Comparison of ENCODE assay signal across 9 cellular contexts in the genomic region with DNA sequence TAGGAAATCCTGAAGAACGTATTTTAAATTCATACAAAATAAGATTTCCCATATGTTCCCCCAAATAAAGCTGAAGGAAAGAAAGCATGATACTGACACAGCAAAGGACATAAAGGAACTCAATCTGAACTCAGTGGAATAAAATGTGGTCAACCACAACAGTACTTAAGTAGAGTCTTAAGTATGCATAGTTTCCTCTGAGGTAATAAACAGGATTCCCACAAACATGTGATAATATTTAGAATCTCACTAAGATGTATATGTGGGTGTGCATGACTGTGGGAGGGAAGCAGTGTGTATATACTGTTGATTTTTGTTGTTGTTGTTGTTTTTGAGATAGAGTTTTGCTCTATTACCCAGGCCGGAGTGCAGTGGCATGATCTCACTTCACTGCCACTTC.
DNase-seq lines count a peak whose midpoint lies in the region; ATAC-seq and TF ChIP-seq lines count a peak whose summit lies in the region.
"Had no signal": no experiment of that assay in that cellular context is flagged by ENCODE, and none has a peak within 500 bp of the region (broad histone marks: within the 10 kb centered on the region; RNA-seq: fewer than 3 reads in every experiment).

No MANE protein-coding gene starts in this region.

- H3K9me3 Mint-ChIP-seq in CD8-positive, alpha-beta T cell: no peaks in the 10 kb centered on the region
- peaks cover 4% of the 10 kb centered on the region for H3K9me3 Mint-ChIP-seq in mesothelial cell of epicardium
- H3K9me3 Mint-ChIP-seq: naive B cell had no signal

- DNase-seq in CD8-positive, alpha-beta T cell: no peak
- DNase-seq in HS-27A (ENCODE audit: low read depth) (peak; percentile 22), amniotic epithelial cell (ENCODE audit: low read depth) (peak; percentile 95), mesothelial cell of epicardium (ENCODE audit: low spot score in 2 of 2, unreplicated experiment in 2 of 2) (no peak), NCI-H187 treated with DMSO at 0.1 percent for 48 hours (lab: John Stamatoyannopoulos, UW) (no peak), NCI-H2196 (lab: John Stamatoyannopoulos, UW; ENCODE audit: unreplicated experiment) (no peak), DMS 273 treated with DMSO at 0.1 percent for 48 hours (lab: John Stamatoyannopoulos, UW) (no peak)
- DNase-seq: naive B cell had no signal

- H3K27ac Mint-ChIP-seq in CD8-positive, alpha-beta T cell: peak overlapping the region; percentile 55
- peak overlapping the region; percentile 49 for H3K27ac Mint-ChIP-seq in mesothelial cell of epicardium

- no peaks in the 10 kb centered on the region for H3K27me3 ChIP-seq in CD8-positive, alpha-beta T cell (ENCODE audit: insufficient read depth, low read length)

- TF ChIP-seq CTCF in CD8-positive, alpha-beta T cell (IDR thresholded peaks at IDR 0.05): no peak
- no peak for TF ChIP-seq CTCF in mesothelial cell of epicardium (IDR thresholded peaks at IDR 0.05; ENCODE audit: unreplicated experiment)

- POLR2A ChIA-PET in CD8-positive, alpha-beta T cell (lab: Charles Lee): no interaction called here

- ATAC-seq in CD8-positive, alpha-beta T cell: peak; percentile 81
- no peak for ATAC-seq in GM21423 (IDR thresholded peaks at IDR 0.05; ENCODE audit: unreplicated experiment)

- H3K4me3 ChIP-seq in CD8-positive, alpha-beta T cell (ENCODE audit: low read depth, low read length): no peak overlapping the region

- H3K36me3 Mint-ChIP-seq in CD8-positive, alpha-beta T cell: peaks cover 55% of the 10 kb centered on the region
- H3K36me3 Mint-ChIP-seq in mesothelial cell of epicardium: peaks cover 29% of the 10 kb centered on the region

- no peaks in the 10 kb centered on the region for H3K27me3 Mint-ChIP-seq in CD8-positive, alpha-beta T cell (ENCODE audit: low read depth)
- H3K27me3 Mint-ChIP-seq in mesothelial cell of epicardium (ENCODE audit: low read depth): no peaks in the 10 kb centered on the region
- H3K27me3 Mint-ChIP-seq: naive B cell had no signal

- peaks cover 8% of the 10 kb centered on the region for H3K36me3 ChIP-seq in CD8-positive, alpha-beta T cell (ENCODE audit: insufficient read depth, low read length)

- H3K4me3 Mint-ChIP-seq in CD8-positive, alpha-beta T cell: peak overlapping the region; percentile 21
- H3K4me3 Mint-ChIP-seq in mesothelial cell of epicardium: no peak overlapping the region
- H3K4me3 Mint-ChIP-seq: naive B cell had no signal

- CTCF ChIA-PET in CD8-positive, alpha-beta T cell (lab: Charles Lee): no interaction called here

- H3K9me3 ChIP-seq in CD8-positive, alpha-beta T cell (ENCODE audit: low read length): no peaks in the 10 kb centered on the region

- intact Hi-C loops in CD8-positive, alpha-beta T cell (cut with DNase I, micrococcal nuclease): no loop called here

- H3K27ac ChIP-seq in CD8-positive, alpha-beta T cell (ENCODE audit: low read depth, low read length): no peak overlapping the region

- peaks cover 34% of the 10 kb centered on the region for H3K4me1 Mint-ChIP-seq in CD8-positive, alpha-beta T cell (ENCODE audit: low read depth)
- H3K4me1 Mint-ChIP-seq in mesothelial cell of epicardium: peaks cover 10% of the 10 kb centered on the region

- H3K4me1 ChIP-seq in CD8-positive, alpha-beta T cell (ENCODE audit: insufficient read depth, low read length): peaks cover 21% of the 10 kb centered on the region

Comparison
In these comparisons a context has a peak if more than half of its experiments do, and no peak if none do; other contexts are left out.
1. DNase-seq: peak in HS-27A (single experiment) and amniotic epithelial cell (single experiment); none in CD8-positive, alpha-beta T cell (0 of 7), mesothelial cell of epicardium (0 of 2), NCI-H187 treated with DMSO at 0.1 percent for 48 hours (single experiment), NCI-H2196 (single experiment) and DMS 273 treated with DMSO at 0.1 percent for 48 hours (single experiment).